In the genomic region with DNA sequence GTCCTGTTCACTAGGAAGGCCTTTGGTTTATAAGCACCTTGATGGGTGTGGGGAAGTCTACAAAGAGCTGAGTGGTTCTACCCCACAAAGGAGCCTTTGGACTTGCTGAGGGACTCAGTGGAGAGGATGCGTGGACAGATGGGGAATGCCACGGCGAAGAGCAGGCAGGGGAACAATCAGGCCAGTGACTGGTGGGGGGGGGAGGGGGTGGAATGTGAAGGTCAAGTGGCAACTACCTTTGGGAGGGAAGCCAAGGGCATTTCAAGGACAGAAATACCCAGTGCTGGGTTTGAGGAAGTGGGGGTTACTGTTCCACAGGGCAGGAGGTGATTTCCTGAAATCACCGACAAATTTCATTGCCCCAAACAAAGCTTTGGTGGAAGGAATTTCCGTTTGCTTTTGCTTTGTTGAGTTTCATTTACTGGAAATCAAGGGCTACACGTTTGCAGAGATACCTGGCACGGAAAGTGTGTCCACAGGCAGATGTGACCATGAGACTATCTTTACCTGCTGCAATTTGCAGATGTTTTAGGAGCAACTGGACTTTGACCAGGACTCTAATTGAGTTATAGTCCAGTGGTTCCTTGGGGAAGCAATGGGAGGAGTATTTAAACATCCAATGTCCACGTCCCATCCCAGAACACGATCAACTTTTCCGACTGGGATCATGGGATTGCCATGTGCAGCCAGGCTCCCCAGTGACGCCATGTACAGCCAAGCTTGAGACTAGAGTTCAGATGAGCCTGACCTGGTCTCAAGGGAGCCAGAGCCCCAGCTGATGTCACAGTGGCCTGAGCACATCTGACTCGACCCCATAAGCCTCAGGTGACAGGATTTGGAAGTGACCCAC, we compare ENCODE assay signal across 1 cellular context.
TF ChIP-seq lines count a peak whose summit lies in the region.

No MANE protein-coding gene starts in this region.

TF ChIP-seq in HCT116, 20 proteins besides CTCF, POLR2A, EP300 and RAD21:
- TF ChIP-seq, protein P1, sequence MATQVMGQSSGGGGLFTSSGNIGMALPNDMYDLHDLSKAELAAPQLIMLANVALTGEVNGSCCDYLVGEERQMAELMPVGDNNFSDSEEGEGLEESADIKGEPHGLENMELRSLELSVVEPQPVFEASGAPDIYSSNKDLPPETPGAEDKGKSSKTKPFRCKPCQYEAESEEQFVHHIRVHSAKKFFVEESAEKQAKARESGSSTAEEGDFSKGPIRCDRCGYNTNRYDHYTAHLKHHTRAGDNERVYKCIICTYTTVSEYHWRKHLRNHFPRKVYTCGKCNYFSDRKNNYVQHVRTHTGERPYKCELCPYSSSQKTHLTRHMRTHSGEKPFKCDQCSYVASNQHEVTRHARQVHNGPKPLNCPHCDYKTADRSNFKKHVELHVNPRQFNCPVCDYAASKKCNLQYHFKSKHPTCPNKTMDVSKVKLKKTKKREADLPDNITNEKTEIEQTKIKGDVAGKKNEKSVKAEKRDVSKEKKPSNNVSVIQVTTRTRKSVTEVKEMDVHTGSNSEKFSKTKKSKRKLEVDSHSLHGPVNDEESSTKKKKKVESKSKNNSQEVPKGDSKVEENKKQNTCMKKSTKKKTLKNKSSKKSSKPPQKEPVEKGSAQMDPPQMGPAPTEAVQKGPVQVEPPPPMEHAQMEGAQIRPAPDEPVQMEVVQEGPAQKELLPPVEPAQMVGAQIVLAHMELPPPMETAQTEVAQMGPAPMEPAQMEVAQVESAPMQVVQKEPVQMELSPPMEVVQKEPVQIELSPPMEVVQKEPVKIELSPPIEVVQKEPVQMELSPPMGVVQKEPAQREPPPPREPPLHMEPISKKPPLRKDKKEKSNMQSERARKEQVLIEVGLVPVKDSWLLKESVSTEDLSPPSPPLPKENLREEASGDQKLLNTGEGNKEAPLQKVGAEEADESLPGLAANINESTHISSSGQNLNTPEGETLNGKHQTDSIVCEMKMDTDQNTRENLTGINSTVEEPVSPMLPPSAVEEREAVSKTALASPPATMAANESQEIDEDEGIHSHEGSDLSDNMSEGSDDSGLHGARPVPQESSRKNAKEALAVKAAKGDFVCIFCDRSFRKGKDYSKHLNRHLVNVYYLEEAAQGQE (IDR thresholded peaks at IDR 0.05; ENCODE audit: low read depth) = no peak
- TF ChIP-seq JUND (IDR thresholded peaks at IDR 0.05) = no peak
- TF ChIP-seq SRF (IDR thresholded peaks at IDR 0.05; ENCODE audit: low read depth) = no peak
- TF ChIP-seq, protein P2, sequence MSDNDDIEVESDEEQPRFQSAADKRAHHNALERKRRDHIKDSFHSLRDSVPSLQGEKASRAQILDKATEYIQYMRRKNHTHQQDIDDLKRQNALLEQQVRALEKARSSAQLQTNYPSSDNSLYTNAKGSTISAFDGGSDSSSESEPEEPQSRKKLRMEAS (IDR thresholded peaks at IDR 0.05) = no peak
- no peak for TF ChIP-seq YY1 (IDR thresholded peaks at IDR 0.05; ENCODE audit: extremely low read depth, insufficient replicate concordance, low read depth, low read length)
- TF ChIP-seq ZFX (IDR thresholded peaks at IDR 0.05) = no peak
- TF ChIP-seq EZH2 (IDR thresholded peaks at IDR 0.05) = no peak
- TF ChIP-seq EZH2phosphoT487 (IDR thresholded peaks at IDR 0.05; ENCODE audit: borderline replicate concordance) = no peak
- no peak for TF ChIP-seq SP1 (IDR thresholded peaks at IDR 0.05; ENCODE audit: low read depth)
- TF ChIP-seq, protein P3, sequence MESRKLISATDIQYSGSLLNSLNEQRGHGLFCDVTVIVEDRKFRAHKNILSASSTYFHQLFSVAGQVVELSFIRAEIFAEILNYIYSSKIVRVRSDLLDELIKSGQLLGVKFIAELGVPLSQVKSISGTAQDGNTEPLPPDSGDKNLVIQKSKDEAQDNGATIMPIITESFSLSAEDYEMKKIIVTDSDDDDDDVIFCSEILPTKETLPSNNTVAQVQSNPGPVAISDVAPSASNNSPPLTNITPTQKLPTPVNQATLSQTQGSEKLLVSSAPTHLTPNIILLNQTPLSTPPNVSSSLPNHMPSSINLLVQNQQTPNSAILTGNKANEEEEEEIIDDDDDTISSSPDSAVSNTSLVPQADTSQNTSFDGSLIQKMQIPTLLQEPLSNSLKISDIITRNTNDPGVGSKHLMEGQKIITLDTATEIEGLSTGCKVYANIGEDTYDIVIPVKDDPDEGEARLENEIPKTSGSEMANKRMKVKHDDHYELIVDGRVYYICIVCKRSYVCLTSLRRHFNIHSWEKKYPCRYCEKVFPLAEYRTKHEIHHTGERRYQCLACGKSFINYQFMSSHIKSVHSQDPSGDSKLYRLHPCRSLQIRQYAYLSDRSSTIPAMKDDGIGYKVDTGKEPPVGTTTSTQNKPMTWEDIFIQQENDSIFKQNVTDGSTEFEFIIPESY (IDR thresholded peaks at IDR 0.05; ENCODE audit: extremely low read depth, insufficient replicate concordance, low read length) = no peak
- no peak for TF ChIP-seq FOSL1 (IDR thresholded peaks at IDR 0.05; ENCODE audit: low read depth)
- no peak for TF ChIP-seq ZNF274 (IDR thresholded peaks at IDR 0.05; ENCODE audit: low read depth, low read length)
- TF ChIP-seq EGR1 (IDR thresholded peaks at IDR 0.05; ENCODE audit: low read depth) = no peak
- no peak for TF ChIP-seq CEBPB (IDR thresholded peaks at IDR 0.05; ENCODE audit: low read depth)
- no peak for TF ChIP-seq SIN3A (IDR thresholded peaks at IDR 0.05; ENCODE audit: low read depth)
TF ChIP-seq in HCT116: peak in this region for 0.
